ENCODE assay signal across 24 cellular contexts in genomic region chr10:126571203-126571602, GRCh38.
DNase-seq lines count a peak whose midpoint lies in the region; ATAC-seq and TF ChIP-seq lines count a peak whose summit lies in the region.
"Had no signal": no experiment of that assay in that cellular context is flagged by ENCODE, and none has a peak within 500 bp of the region (broad histone marks: within the 10 kb centered on the region; RNA-seq: fewer than 3 reads in every experiment).

No MANE protein-coding gene starts in this region.

- no peak overlapping the region for H4K5ac ChIP-seq in H9 (ENCODE audit: insufficient read length, low read depth, low read length)

- H3K36me3 Mint-ChIP-seq in H9 (ENCODE audit: insufficient read depth in 1 of 3, low read depth in 3 of 3) = peaks cover 4 to 18% (median 13%) of the 10 kb centered on the region in 3 experiments
- H3K36me3 Mint-ChIP-seq in progenitor cell of endocrine pancreas (ENCODE audit: insufficient read depth) = no peaks in the 10 kb centered on the region
- H3K36me3 Mint-ChIP-seq in T-helper 17 cell (ENCODE audit: low read depth) = peaks cover 3% of the 10 kb centered on the region
- H3K36me3 Mint-ChIP-seq: CD8-positive, alpha-beta memory T cell; stimulated activated memory B cell treated with anti-CD40 and anti-IgM and Interleukin-4, amounts not matched to agents 10 μg/mL and 1 μg/mL and 100 μg/mL, for 72 hours had no signal

- no peak overlapping the region for H3K4me3 ChIP-seq in PC-3 (ENCODE audit: low read length)
- H3K4me3 ChIP-seq in epithelial cell of proximal tubule (ENCODE audit: low read depth, low read length) = no peak overlapping the region
- H3K4me3 ChIP-seq: esophagus squamous epithelium, gastroesophageal sphincter, PC-9, SJCRH30 had no signal

- H4K8ac ChIP-seq in H9 (replicated peaks; ENCODE audit: insufficient read length, low read depth, low read length) = no peak overlapping the region

- H3K9me3 Mint-ChIP-seq in H9 (peaks cover 21 to 31% of the 10 kb centered on the region in 2 experiments), progenitor cell of endocrine pancreas (ENCODE audit: low read depth) (peaks cover 15% of the 10 kb centered on the region)
- H3K9me3 Mint-ChIP-seq: natural killer cell had no signal

- H3K18ac ChIP-seq in H9 (ENCODE audit: insufficient read length, low read depth, low read length) = no peak overlapping the region

- H4K91ac ChIP-seq in H9 (ENCODE audit: insufficient read length, low read depth, low read length) = no peak overlapping the region

- no TSS peak for BruUV-seq in PC-3 (replicated peaks; lab: Mats Ljungman, UMichigan)

- DNase-seq in H9 (peak; percentile 74), PC-3 (peak; percentile 28), epithelial cell of proximal tubule (ENCODE audit: low read depth) (no peak), progenitor cell of endocrine pancreas (ENCODE audit: low spot score, unreplicated experiment) (no peak), NCI-H1694 (lab: John Stamatoyannopoulos, UW) (no peak), T-helper 17 cell (no peak)
- DNase-seq: activated CD4-positive, alpha-beta memory T cell treated with anti-CD3 and anti-CD28 coated beads, Interleukin-2, amount 10 ng/mL, durations not matched to agents 7 days and 5 days; activated naive CD4-positive, alpha-beta T cell; activated T-cell treated with anti-CD3 and anti-CD28 coated beads, Interleukin-2, amount 50 U/mL, for 1 hour; amygdala; CD8-positive, alpha-beta memory T cell; central memory CD4-positive, alpha-beta T cell; DND-41; esophagus squamous epithelium; kidney glomerular epithelial cell; natural killer cell; NCI-H1436 treated with DMSO at 0.1 percent for 48 hours; NCI-H2171; PC-9; posterior cingulate gyrus; SJCRH30 had no signal

- H3K27me3 Mint-ChIP-seq in H9 (ENCODE audit: low read depth) (peaks cover 17% of the 10 kb centered on the region), progenitor cell of endocrine pancreas (peaks cover 46% of the 10 kb centered on the region), T-helper 17 cell (no peaks in the 10 kb centered on the region)
- H3K27me3 Mint-ChIP-seq: activated CD4-positive, alpha-beta memory T cell treated with anti-CD3 and anti-CD28 coated beads, Interleukin-2, amount 10 ng/mL, durations not matched to agents 7 days and 5 days had no signal

- H2BK12ac ChIP-seq in H9 (ENCODE audit: insufficient read length, low read depth, low read length) = no peak overlapping the region

- H2BK15ac ChIP-seq in H9 (ENCODE audit: low read depth, low read length) = no peak overlapping the region

- H2AFZ ChIP-seq in H9 (ENCODE audit: low read length) = no peak overlapping the region
- H2AFZ ChIP-seq in PC-3 (ENCODE audit: low read length) = no peak overlapping the region
- H2AFZ ChIP-seq: PC-9 had no signal

- no peaks in the 10 kb centered on the region for H3K23me2 ChIP-seq in H9 (ENCODE audit: insufficient read length, low read depth, low read length, poor library complexity, severe bottlenecking)

- H3K9me3 ChIP-seq in H9 (ENCODE audit: control insufficient read depth, low read depth, low read length) = peaks cover 6% of the 10 kb centered on the region
- H3K9me3 ChIP-seq in PC-3 (ENCODE audit: low read length) = no peaks in the 10 kb centered on the region
- no peaks in the 10 kb centered on the region for H3K9me3 ChIP-seq in T-helper 17 cell (ENCODE audit: control insufficient read depth, low read length, poor library complexity, severe bottlenecking)
- H3K9me3 ChIP-seq: esophagus squamous epithelium, SJCRH30 had no signal

- peak; percentile 19; the same call in 2 of the 3 replicates for TF ChIP-seq CTCF in H9 (conservative IDR thresholded peaks at IDR 0.05)
- peak; percentile 32; the same call in 1 of the 2 replicates for TF ChIP-seq CTCF in PC-3 (conservative IDR thresholded peaks at IDR 0.05; ENCODE audit: low read depth, low read length)
- peak; percentile 29 for TF ChIP-seq CTCF in epithelial cell of proximal tubule (conservative IDR thresholded peaks at IDR 0.05; ENCODE audit: low read depth, low read length)
- peak; percentile 37 for TF ChIP-seq CTCF in progenitor cell of endocrine pancreas (IDR thresholded peaks at IDR 0.05; ENCODE audit: unreplicated experiment)

- WGBS in H9 (ENCODE audit: extremely low coverage, insufficient read length, low lambda C conversion rate) = no CpG with 5 or more reads among the region's 6 CpGs

- H3K9ac ChIP-seq in H9 (ENCODE audit: extremely low read depth, insufficient read length, low read length) = no peak overlapping the region
- no peak overlapping the region for H3K9ac ChIP-seq in PC-3 (ENCODE audit: low read length)

- H3K56ac ChIP-seq in H9 (ENCODE audit: insufficient read length, low read depth, low read length) = no peak overlapping the region

- no peak overlapping the region for H3K23ac ChIP-seq in H9 (ENCODE audit: insufficient read length, low read depth, low read length)

- H3T11ph ChIP-seq in H9 (ENCODE audit: low read length) = no peak overlapping the region

- H3F3A ChIP-seq in PC-3 (ENCODE audit: low read length, unreplicated experiment) = no peaks in the 10 kb centered on the region

- H3K4me1 Mint-ChIP-seq in H9 (peaks cover 32 to 45% of the 10 kb centered on the region in 2 experiments), progenitor cell of endocrine pancreas (ENCODE audit: low read depth) (peaks cover 6% of the 10 kb centered on the region), T-helper 17 cell (no peaks in the 10 kb centered on the region)
- H3K4me1 Mint-ChIP-seq: activated CD4-positive, alpha-beta memory T cell treated with anti-CD3 and anti-CD28 coated beads, Interleukin-2, amount 10 ng/mL, durations not matched to agents 7 days and 5 days; CD8-positive, alpha-beta memory T cell; natural killer cell; stimulated activated memory B cell treated with anti-CD40 and anti-IgM and Interleukin-4, amounts not matched to agents 10 μg/mL and 1 μg/mL and 100 μg/mL, for 72 hours had no signal

- no peaks in the 10 kb centered on the region for H3K27me3 ChIP-seq in H9 (ENCODE audit: insufficient read depth, low read length)
- H3K27me3 ChIP-seq in PC-3 (ENCODE audit: low read length) = no peaks in the 10 kb centered on the region
- H3K27me3 ChIP-seq: SJCRH30 had no signal

- H3K36me3 ChIP-seq in PC-3 (ENCODE audit: low read depth, low read length) = no peaks in the 10 kb centered on the region
- H3K36me3 ChIP-seq: esophagus squamous epithelium, gastroesophageal sphincter, SJCRH30 had no signal

- no peak overlapping the region for H2AK5ac ChIP-seq in H9 (ENCODE audit: insufficient read length, low read length)

- H3K4me2 ChIP-seq in H9 (ENCODE audit: insufficient read depth, insufficient read length, low read length) = no peak overlapping the region
- H3K4me2 ChIP-seq in PC-3 (ENCODE audit: low read length) = no peak overlapping the region
- H3K4me2 ChIP-seq: PC-9 had no signal

- CTCF ChIA-PET in PC-3 (lab: Charles Lee) = no interaction called here

- H3K27ac Mint-ChIP-seq in H9 (no peak overlapping the region), progenitor cell of endocrine pancreas (no peak overlapping the region), T-helper 17 cell (no peak overlapping the region)
- H3K27ac Mint-ChIP-seq: activated CD4-positive, alpha-beta memory T cell treated with anti-CD3 and anti-CD28 coated beads, Interleukin-2, amount 10 ng/mL, durations not matched to agents 7 days and 5 days; CD8-positive, alpha-beta memory T cell; natural killer cell; stimulated activated memory B cell treated with anti-CD40 and anti-IgM and Interleukin-4, amounts not matched to agents 10 μg/mL and 1 μg/mL and 100 μg/mL, for 72 hours had no signal

- no peak overlapping the region for H3K27ac ChIP-seq in H9 (ENCODE audit: insufficient read length, low read depth, low read length)
- no peak overlapping the region for H3K27ac ChIP-seq in PC-3 (ENCODE audit: low read length)
- H3K27ac ChIP-seq: esophagus squamous epithelium, gastroesophageal sphincter, PC-9, SJCRH30 had no signal

- no peaks in the 10 kb centered on the region for H3K79me1 ChIP-seq in H9 (ENCODE audit: insufficient read depth, low read depth, low read length, poor library complexity, severe bottlenecking)

- H3K14ac ChIP-seq in H9 (ENCODE audit: insufficient read depth, low read length) = no peak overlapping the region

- H3K4me3 Mint-ChIP-seq in H9 (no peak overlapping the region), progenitor cell of endocrine pancreas (ENCODE audit: low read depth) (no peak overlapping the region), T-helper 17 cell (no peak overlapping the region)
- H3K4me3 Mint-ChIP-seq: activated CD4-positive, alpha-beta memory T cell treated with anti-CD3 and anti-CD28 coated beads, Interleukin-2, amount 10 ng/mL, durations not matched to agents 7 days and 5 days; CD8-positive, alpha-beta memory T cell; natural killer cell; stimulated activated memory B cell treated with anti-CD40 and anti-IgM and Interleukin-4, amounts not matched to agents 10 μg/mL and 1 μg/mL and 100 μg/mL, for 72 hours had no signal

- POLR2A ChIA-PET in PC-3 (lab: Charles Lee; ENCODE audit: unreplicated experiment) = no interaction called here

- intact Hi-C loops in PC-3 (cut with micrococcal nuclease) = loop anchor here (2.0 kb wide), 1 partner anchor 178 kb away; no protein-coding TSS in a partner anchor

- H2BK5ac ChIP-seq in H9 (ENCODE audit: insufficient read length, low read length) = no peak overlapping the region

- H3K79me2 ChIP-seq in H9 (ENCODE audit: insufficient read depth, low read length) (no peaks in the 10 kb centered on the region), PC-3 (ENCODE audit: low read length) (no peaks in the 10 kb centered on the region)

- H2BK20ac ChIP-seq in H9 (ENCODE audit: low read depth, low read length, poor library complexity, severe bottlenecking) = no peak overlapping the region

- H2BK120ac ChIP-seq in H9 (ENCODE audit: low read depth, low read length, poor library complexity, severe bottlenecking) = no peak overlapping the region

- H4K20me1 ChIP-seq in H9 (ENCODE audit: control insufficient read depth, insufficient read depth, insufficient read length) (peaks cover 3% of the 10 kb centered on the region), PC-3 (ENCODE audit: low read length) (no peaks in the 10 kb centered on the region)

- no peaks in the 10 kb centered on the region for H3K9me2 ChIP-seq in PC-3 (replicated peaks; ENCODE audit: low read length)

- H3K4me1 ChIP-seq in H9 (ENCODE audit: insufficient read depth, low read length) (no peaks in the 10 kb centered on the region; the same call in 1 of the 2 replicates), PC-3 (ENCODE audit: insufficient read depth, low read length) (peaks cover 17% of the 10 kb centered on the region)
- H3K4me1 ChIP-seq: gastroesophageal sphincter, SJCRH30 had no signal

- ATAC-seq in PC-3 (peak; percentile 27; the same call in 1 of the 2 replicates), T-helper 17 cell (no peak), GM21825 (IDR thresholded peaks at IDR 0.05; ENCODE audit: unreplicated experiment) (no peak)
- ATAC-seq: gastroesophageal sphincter; natural killer cell; stimulated activated memory B cell treated with anti-CD40 and anti-IgM and Interleukin-4, amounts not matched to agents 10 μg/mL and 1 μg/mL and 100 μg/mL, for 72 hours had no signal

- no peak overlapping the region for H3K4ac ChIP-seq in H9 (ENCODE audit: low read depth, low read length)

Comparison
In these comparisons a context has a peak if more than half of its experiments do, and no peak if none do; other contexts are left out.
1. DNase-seq: peak in H9 (single experiment) and PC-3 (single experiment); none in epithelial cell of proximal tubule (single experiment), progenitor cell of endocrine pancreas (single experiment), NCI-H1694 (single experiment) and T-helper 17 cell (0 of 3).
2. Peak in every context shown above with its lines, with median percentiles within 50 percentile points of each other: CTCF ChIP-seq.